In the genomic region with DNA sequence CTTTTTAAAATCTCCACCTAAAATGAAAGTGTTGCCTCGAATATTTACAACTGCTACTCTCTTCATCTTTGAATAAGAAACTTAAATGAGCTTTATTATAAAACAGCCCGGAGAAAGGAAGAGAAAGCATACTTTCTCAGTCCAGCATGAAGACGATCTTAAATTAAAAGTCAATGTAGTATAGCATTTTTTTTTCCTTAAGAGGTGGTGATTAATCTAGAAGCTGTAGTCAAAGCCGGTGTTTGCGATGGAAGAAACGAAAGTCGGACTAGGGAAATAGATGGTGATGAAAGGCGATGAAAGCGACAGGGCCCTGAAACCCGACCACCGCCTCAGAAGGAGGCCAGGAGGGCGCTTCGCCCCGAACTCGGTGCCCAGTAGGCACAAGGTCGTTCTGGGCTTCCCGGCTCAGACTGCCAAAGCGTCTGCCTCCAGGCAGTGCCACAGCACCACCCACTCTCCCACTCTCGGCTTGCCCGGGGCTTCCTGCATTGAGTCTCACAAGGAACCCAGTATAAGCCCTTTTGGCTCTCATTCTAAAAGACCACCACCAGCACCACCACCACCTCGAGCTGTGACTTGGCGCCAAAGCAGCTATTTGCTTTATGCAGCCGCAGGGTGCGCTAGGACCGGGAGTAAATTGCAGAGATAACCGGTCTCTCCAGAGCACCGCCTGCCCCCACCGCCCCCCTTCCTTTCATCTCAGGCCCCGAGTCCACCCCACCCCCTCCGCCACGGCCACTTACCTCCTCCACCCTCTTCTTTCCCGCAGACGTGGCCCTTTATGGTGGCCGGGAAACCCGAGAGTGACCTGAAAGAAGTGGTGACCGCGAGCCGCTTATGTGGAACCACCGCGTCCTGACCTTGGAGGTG, we compare ENCODE assay signal across 8 cellular contexts. TPM values are rescaled to one million over a fixed set of nuclear protein-coding genes. Genes with fewer than 3 reads are reported as not detected.
DNase-seq lines count a peak whose midpoint lies in the region; ATAC-seq and TF ChIP-seq lines count a peak whose summit lies in the region.

No MANE protein-coding gene starts in this region.

- DNase-seq in Caki2 (ENCODE audit: low read depth) (peak; percentile 56), M059J (ENCODE audit: low read depth) (peak; percentile 40), iPS DF 6.9 (ENCODE audit: low read depth, low spot score) (no peak), gastrocnemius medialis (no peak), G401 (ENCODE audit: low spot score) (no peak)
- DNase-seq in stimulated activated CD4-positive, alpha-beta T cell treated with anti-CD3 and anti-CD28 coated beads, Interleukin-1b, Interleukin-23, amount 100 ng/mL, for 48 hours, result no peak

- peaks cover 48% of the 10 kb centered on the region for H3K4me1 Mint-ChIP-seq in activated naive CD8-positive, alpha-beta T cell (ENCODE audit: low read depth)

- peaks cover 3% of the 10 kb centered on the region; the same call in 1 of the 2 replicates for H3K4me1 ChIP-seq in iPS DF 6.9 (ENCODE audit: control insufficient read depth, insufficient read depth, low read length)
- H3K4me1 ChIP-seq in gastrocnemius medialis, result peaks cover 8 to 16% of the 10 kb centered on the region in 2 donors

- H3K4me3 ChIP-seq in iPS DF 6.9 (ENCODE audit: low read length), result peak overlapping the region; percentile 40; the same call in 1 of the 2 replicates
- peak overlapping the region; percentile 56 to 63 (median 60) for H3K4me3 ChIP-seq in gastrocnemius medialis

- H3K9me3 Mint-ChIP-seq in activated naive CD8-positive, alpha-beta T cell (ENCODE audit: low read depth), result no peaks in the 10 kb centered on the region

- peak overlapping the region; percentile 85 for H3K4me3 Mint-ChIP-seq in activated naive CD8-positive, alpha-beta T cell

- H3K36me3 ChIP-seq in iPS DF 6.9 (ENCODE audit: control insufficient read depth, insufficient read depth, low read length) (no peaks in the 10 kb centered on the region), gastrocnemius medialis (no peaks in the 10 kb centered on the region)

- H3K9me3 ChIP-seq in iPS DF 6.9 (ENCODE audit: control insufficient read depth, insufficient read depth, low read length), result no peaks in the 10 kb centered on the region
- no peaks in the 10 kb centered on the region for H3K9me3 ChIP-seq in gastrocnemius medialis

- H3K36me3 Mint-ChIP-seq in activated naive CD8-positive, alpha-beta T cell, result no peaks in the 10 kb centered on the region

- no peak overlapping the region for H3K27ac ChIP-seq in iPS DF 6.9 (ENCODE audit: low read length)
- peak overlapping the region; percentile 11 to 38 (median 21) for H3K27ac ChIP-seq in gastrocnemius medialis

- no peak for TF ChIP-seq POLR2A in gastrocnemius medialis (IDR thresholded peaks at IDR 0.05)

- no peak for TF ChIP-seq CTCF in gastrocnemius medialis (IDR thresholded peaks at IDR 0.05 in 4 of 5, conservative IDR thresholded peaks at IDR 0.05 in 1 of 5)

- no CpG with 5 or more reads among the region's 40 CpGs for WGBS in iPS DF 6.9 (ENCODE audit: insufficient coverage, insufficient read length)

- H3K27me3 ChIP-seq in iPS DF 6.9 (ENCODE audit: control insufficient read depth, insufficient read depth, low read length) (peaks cover 52% of the 10 kb centered on the region), gastrocnemius medialis (peaks cover 23 to 51% (median 41%) of the 10 kb centered on the region in 3 donors)

- ATAC-seq in gastrocnemius medialis (peak; percentile 25 to 44), HG02623 (IDR thresholded peaks at IDR 0.05; ENCODE audit: unreplicated experiment) (no peak)

- in situ Hi-C loops in Caki2 (cut with HindIII; ENCODE audit: low pct_unique_long_range_greater_than_20kb, low sequenced_read_pairs), result no loop called here
- in situ Hi-C loops in gastrocnemius medialis (cut with MboI; ENCODE audit: low sequenced_read_pairs in 4 of 4), result no loop called here
- in situ Hi-C loops in G401 (cut with HindIII; ENCODE audit: low sequenced_read_pairs), result no loop called here

- peaks cover 61% of the 10 kb centered on the region for H3K27me3 Mint-ChIP-seq in activated naive CD8-positive, alpha-beta T cell

- no peak overlapping the region for H3K27ac Mint-ChIP-seq in activated naive CD8-positive, alpha-beta T cell

- intact Hi-C loops in gastrocnemius medialis (cut with DNase I; ENCODE audit: low total_unique reads), result no loop called here

RNA-seq across cellular contexts. Expression of a gene that starts 2.3 kb away (rescaled TPM):
- total RNA-seq in Caki2 (2014; rRNA removed; shearing (Covaris generic); ENCODE audit: low replicate concordance), result not detected in 2 replicates
- total RNA-seq in M059J (2014; rRNA removed; shearing (Covaris generic)), result 0.07 TPM in 1 of 2 replicates, not detected in the other
- under 1 TPM in 3 of 4 donors, not detected in 1; 0.24 to 0.41 (median 0.26) TPM for total RNA-seq in gastrocnemius medialis
- not detected in 2 replicates for total RNA-seq in G401 (2014; rRNA removed; shearing (Covaris generic))

Comparison
In these comparisons a context has a peak if more than half of its experiments do, and no peak if none do; other contexts are left out.
1. DNase-seq: peak in Caki2 (single experiment) and M059J (single experiment); none in iPS DF 6.9 (single experiment), gastrocnemius medialis (0 of 2), stimulated activated CD4-positive, alpha-beta T cell treated with anti-CD3 and anti-CD28 coated beads, Interleukin-1b, Interleukin-23, amount 100 ng/mL, for 48 hours (single experiment) and G401 (single experiment).